Comparison of ENCODE assay signal across 13 cellular contexts in the genomic region with DNA sequence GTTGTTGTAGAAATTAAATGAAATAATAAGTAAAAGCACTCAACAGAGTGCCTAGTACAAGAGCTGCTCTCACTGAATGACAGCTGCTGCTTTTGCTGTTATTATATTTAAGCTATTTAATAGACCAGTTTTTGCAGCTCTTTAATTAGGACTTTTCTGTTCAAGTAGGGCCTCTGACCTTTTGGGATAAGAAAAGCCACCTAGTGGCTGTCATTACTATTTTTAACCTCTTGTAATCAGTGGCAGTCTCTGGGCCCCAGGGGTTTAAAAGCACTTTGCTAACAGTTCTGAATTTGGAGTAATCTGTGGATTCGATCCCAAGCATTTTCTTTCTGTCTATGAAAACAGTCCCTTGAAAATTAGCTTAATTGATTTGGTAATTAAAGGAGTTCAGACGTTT.
DNase-seq lines count a peak whose midpoint lies in the region; ATAC-seq and TF ChIP-seq lines count a peak whose summit lies in the region.
"Had no signal": no experiment of that assay in that cellular context is flagged by ENCODE, and none has a peak within 500 bp of the region (broad histone marks: within the 10 kb centered on the region; RNA-seq: fewer than 3 reads in every experiment).

No MANE protein-coding gene starts in this region.

- H3K23ac ChIP-seq in neuronal stem cell (ENCODE audit: low read depth, low read length, poor library complexity) = no peak overlapping the region

- no peak overlapping the region for H3K4me3 Mint-ChIP-seq in stimulated activated memory B cell treated with anti-CD40 and anti-IgM and Interleukin-4, amounts not matched to agents 10 μg/mL and 1 μg/mL and 100 μg/mL, for 72 hours

- H3K18ac ChIP-seq in neuronal stem cell (ENCODE audit: low read length) = no peak overlapping the region

- no peak overlapping the region for H3K9ac ChIP-seq in neuronal stem cell (ENCODE audit: low read depth, low read length, poor library complexity)

- no peak overlapping the region for H3K4me2 ChIP-seq in neuronal stem cell (ENCODE audit: insufficient read depth, low read length, poor library complexity, severe bottlenecking)

- no peak overlapping the region for H2BK12ac ChIP-seq in neuronal stem cell (ENCODE audit: low read length)

- H3K9me3 ChIP-seq in WERI-Rb-1 (ENCODE audit: severe bottlenecking) = no peaks in the 10 kb centered on the region
- peaks cover 3 to 21% of the 10 kb centered on the region in 2 donors for H3K9me3 ChIP-seq in neuronal stem cell (replicated peaks in 1 of 2; ENCODE audit: control insufficient read depth in 2 of 2, insufficient read depth in 1 of 2, low read depth in 1 of 2, low read length in 2 of 2)
- H3K9me3 ChIP-seq in suprapubic skin = no peaks in the 10 kb centered on the region
- H3K9me3 ChIP-seq: uterus had no signal

- H3K27ac ChIP-seq in WERI-Rb-1 = no peak overlapping the region
- H3K27ac ChIP-seq in neuronal stem cell (replicated peaks; ENCODE audit: low read length) = no peak overlapping the region
- H3K27ac ChIP-seq in suprapubic skin = no peak overlapping the region
- H3K27ac ChIP-seq: uterus had no signal

- TF ChIP-seq CTCF in HFF-Myc (IDR thresholded peaks at IDR 0.05; ENCODE audit: low read depth, low read length, missing control alignments) (peak; percentile 11), WERI-Rb-1 (IDR thresholded peaks at IDR 0.05; ENCODE audit: low read depth, low read length) (no peak), suprapubic skin (IDR thresholded peaks at IDR 0.05) (no peak)

- no peak overlapping the region for H2BK15ac ChIP-seq in neuronal stem cell (ENCODE audit: low read length)

- no peaks in the 10 kb centered on the region for H3K36me3 Mint-ChIP-seq in stimulated activated memory B cell treated with anti-CD40 and anti-IgM and Interleukin-4, amounts not matched to agents 10 μg/mL and 1 μg/mL and 100 μg/mL, for 72 hours

- peak; percentile 21 for DNase-seq in NCI-H82 (lab: John Stamatoyannopoulos, UW)
- no peak for DNase-seq in NCI-H82 treated with DMSO at 0.1 percent for 48 hours (lab: John Stamatoyannopoulos, UW; ENCODE audit: unreplicated experiment)
- DNase-seq in HFF-Myc (ENCODE audit: extremely low read depth, low read depth) = no peak
- DNase-seq in WERI-Rb-1 = peak; percentile 6
- no peak for DNase-seq in neuronal stem cell (ENCODE audit: low spot score)
- DNase-seq in suprapubic skin (ENCODE audit: low spot score in 2 of 2) = no peak
- no peak for DNase-seq in NCI-H510A treated with DMSO at 0.1 percent for 48 hours (lab: John Stamatoyannopoulos, UW)
- DNase-seq: activated naive CD4-positive, alpha-beta T cell treated with Interleukin-2 at 50 U/mL for 16 hours; MG63; nucleus accumbens; SHP77 treated with DMSO at 0.1 percent for 48 hours; uterus had no signal

- no peak for ATAC-seq in stimulated activated memory B cell treated with anti-CD40 and anti-IgM and Interleukin-4, amounts not matched to agents 10 μg/mL and 1 μg/mL and 100 μg/mL, for 72 hours

- no peak for TF ChIP-seq POLR2A in suprapubic skin (IDR thresholded peaks at IDR 0.05)

- H3K9me3 Mint-ChIP-seq in stimulated activated memory B cell treated with anti-CD40 and anti-IgM and Interleukin-4, amounts not matched to agents 10 μg/mL and 1 μg/mL and 100 μg/mL, for 72 hours = peaks cover 22% of the 10 kb centered on the region

- no peak overlapping the region for H3K27ac Mint-ChIP-seq in stimulated activated memory B cell treated with anti-CD40 and anti-IgM and Interleukin-4, amounts not matched to agents 10 μg/mL and 1 μg/mL and 100 μg/mL, for 72 hours

- TF ChIP-seq EP300 in suprapubic skin (IDR thresholded peaks at IDR 0.05) = no peak

- H2AK5ac ChIP-seq in neuronal stem cell (ENCODE audit: low read depth, low read length) = no peak overlapping the region

- H2BK5ac ChIP-seq in neuronal stem cell (ENCODE audit: low read length) = no peak overlapping the region

- peak overlapping the region; percentile 18 for H2AFZ ChIP-seq in neuronal stem cell (ENCODE audit: low read length)

- no peak overlapping the region for H4K8ac ChIP-seq in neuronal stem cell (ENCODE audit: low read depth, low read length)

- H3K4ac ChIP-seq in neuronal stem cell (ENCODE audit: low read length) = no peak overlapping the region

- H3K4me1 ChIP-seq in neuronal stem cell (ENCODE audit: control insufficient read depth in 2 of 2, insufficient read depth in 1 of 2, low read depth in 1 of 2, low read length in 2 of 2) = peaks cover 4 to 14% of the 10 kb centered on the region in 2 donors
- H3K4me1 ChIP-seq in suprapubic skin = peaks cover 8% of the 10 kb centered on the region
- H3K4me1 ChIP-seq: uterus had no signal

- H3K4me1 Mint-ChIP-seq in stimulated activated memory B cell treated with anti-CD40 and anti-IgM and Interleukin-4, amounts not matched to agents 10 μg/mL and 1 μg/mL and 100 μg/mL, for 72 hours = peaks cover 8% of the 10 kb centered on the region

- H3K27me3 ChIP-seq in WERI-Rb-1 (ENCODE audit: insufficient read depth, low read depth, severe bottlenecking) = no peaks in the 10 kb centered on the region
- no peaks in the 10 kb centered on the region for H3K27me3 ChIP-seq in neuronal stem cell (ENCODE audit: control insufficient read depth in 3 of 3, insufficient read depth in 3 of 3, low read depth in 1 of 3, low read length in 3 of 3)
- no peaks in the 10 kb centered on the region for H3K27me3 ChIP-seq in suprapubic skin
- H3K27me3 ChIP-seq: MG63, uterus had no signal

- no peaks in the 10 kb centered on the region for H3K36me3 ChIP-seq in WERI-Rb-1
- no peaks in the 10 kb centered on the region for H3K36me3 ChIP-seq in neuronal stem cell (replicated peaks in 1 of 2; ENCODE audit: control insufficient read depth in 2 of 2, insufficient read depth in 2 of 2, low read length in 2 of 2)
- H3K36me3 ChIP-seq in suprapubic skin = no peaks in the 10 kb centered on the region
- H3K36me3 ChIP-seq: MG63, uterus had no signal

- H2BK120ac ChIP-seq in neuronal stem cell (ENCODE audit: low read depth, low read length) = no peak overlapping the region

- no peaks in the 10 kb centered on the region for H3K27me3 Mint-ChIP-seq in stimulated activated memory B cell treated with anti-CD40 and anti-IgM and Interleukin-4, amounts not matched to agents 10 μg/mL and 1 μg/mL and 100 μg/mL, for 72 hours

- no peaks in the 10 kb centered on the region for H3K79me1 ChIP-seq in neuronal stem cell (ENCODE audit: low read depth, low read length)

- H3K4me3 ChIP-seq in HFF-Myc (replicated peaks; ENCODE audit: low read depth, low read length) = no peak overlapping the region
- H3K4me3 ChIP-seq in WERI-Rb-1 (ENCODE audit: low read depth, low read length) = no peak overlapping the region
- no peak overlapping the region for H3K4me3 ChIP-seq in neuronal stem cell (ENCODE audit: low read length in 2 of 2)
- no peak overlapping the region for H3K4me3 ChIP-seq in suprapubic skin
- H3K4me3 ChIP-seq: MG63, uterus had no signal

- no peak overlapping the region for H4K91ac ChIP-seq in neuronal stem cell (ENCODE audit: low read depth, low read length, poor library complexity)

- H3K14ac ChIP-seq in neuronal stem cell (ENCODE audit: low read length) = no peak overlapping the region

- whole genome bisulfite sequencing in neuronal stem cell (ENCODE audit: extremely low coverage in 2 of 2, insufficient read length in 2 of 2, insufficient replicate concordance in 1 of 2), 2 donors = no CpG with 5 or more reads among the region's 2 CpGs
- WGBS in suprapubic skin = 62% methylated on average over 2 of the region's 2 CpGs

Comparison
In these comparisons a context has a peak if more than half of its experiments do, and no peak if none do; other contexts are left out.
1. DNase-seq: peak in NCI-H82 (single experiment) and WERI-Rb-1 (single experiment); none in NCI-H82 treated with DMSO at 0.1 percent for 48 hours (single experiment), HFF-Myc (single experiment), neuronal stem cell (single experiment), suprapubic skin (0 of 2) and NCI-H510A treated with DMSO at 0.1 percent for 48 hours (single experiment).